13 cellular contexts compared by ENCODE assay signal in the genomic region with DNA sequence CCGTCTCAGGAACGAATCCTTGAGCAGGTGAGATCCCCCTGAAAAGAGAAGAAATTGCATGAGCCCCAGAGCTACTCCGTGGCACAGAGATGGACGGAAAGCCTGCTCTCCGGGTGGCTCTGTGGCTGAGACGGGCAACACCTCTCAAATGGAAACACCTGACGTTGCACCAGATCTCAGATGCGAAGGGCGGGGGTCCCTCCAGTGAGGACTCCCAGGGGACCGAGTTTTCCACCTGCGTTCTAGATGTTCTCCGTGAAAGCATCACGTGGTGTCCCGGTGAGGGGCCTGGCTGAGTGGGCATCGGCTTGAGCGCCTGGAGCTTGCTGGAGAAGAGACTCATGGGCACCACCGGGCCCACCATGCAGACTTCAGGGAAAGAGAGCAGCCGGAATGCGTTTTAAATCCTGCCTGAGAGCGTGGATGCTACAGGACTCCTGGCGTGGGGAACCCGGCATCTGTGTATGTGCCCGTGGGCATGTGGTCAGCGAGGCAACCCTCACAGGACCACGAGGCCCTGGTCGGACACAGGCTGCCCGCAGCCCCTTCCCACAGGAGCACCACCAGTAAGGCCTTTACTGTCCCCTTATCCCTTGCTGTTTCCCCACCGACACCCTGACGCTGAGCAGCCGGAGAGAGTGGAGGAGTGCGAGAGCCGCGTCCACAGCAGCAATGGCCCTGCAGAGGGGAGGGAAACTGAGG.
DNase-seq lines count a peak whose midpoint lies in the region; ATAC-seq and TF ChIP-seq lines count a peak whose summit lies in the region.
"Had no signal": no experiment of that assay in that cellular context is flagged by ENCODE, and none has a peak within 500 bp of the region (broad histone marks: within the 10 kb centered on the region; RNA-seq: fewer than 3 reads in every experiment).

No MANE protein-coding gene starts in this region.

- TF ChIP-seq CTCF in natural killer cell (IDR thresholded peaks at IDR 0.05), result no peak
- TF ChIP-seq CTCF in sigmoid colon (IDR thresholded peaks at IDR 0.05), result no peak

- H3K9me3 ChIP-seq in sigmoid colon, result no peaks in the 10 kb centered on the region

- WGBS in sigmoid colon, 2 donors, result 90 to 92% methylated on average over 33 of the region's 33 CpGs

- H3K4me3 ChIP-seq in sigmoid colon, result no peak overlapping the region
- H3K4me3 ChIP-seq: BLaER1 treated with 17β-estradiol and CSF1 and Interleukin-3, amounts not matched to agents 10 nM and 100 nM had no signal

- no peaks in the 10 kb centered on the region for H3K4me1 ChIP-seq in sigmoid colon

- H3K36me3 ChIP-seq in sigmoid colon, result no peaks in the 10 kb centered on the region
- H3K36me3 ChIP-seq: BLaER1 treated with 17β-estradiol and CSF1 and Interleukin-3, amounts not matched to agents 10 nM and 100 nM had no signal

- H3K27ac Mint-ChIP-seq in natural killer cell treated with Interleukin-12 subunit alpha and Interleukin-12 subunit beta and Interleukin-15 and Interleukin-18, amount 100 ng/mL, for 72 hours, result no peak overlapping the region
- H3K27ac Mint-ChIP-seq in natural killer cell, result no peak overlapping the region
- H3K27ac Mint-ChIP-seq: CD4-positive, CD25-positive, alpha-beta regulatory T cell; HFFc6 had no signal

- no peaks in the 10 kb centered on the region for H3K4me1 Mint-ChIP-seq in natural killer cell treated with Interleukin-12 subunit alpha and Interleukin-12 subunit beta and Interleukin-15 and Interleukin-18, amount 100 ng/mL, for 72 hours (ENCODE audit: low read depth in 2 of 2)
- no peaks in the 10 kb centered on the region for H3K4me1 Mint-ChIP-seq in natural killer cell
- H3K4me1 Mint-ChIP-seq: CD4-positive, CD25-positive, alpha-beta regulatory T cell had no signal

- no peaks in the 10 kb centered on the region for H3K36me3 Mint-ChIP-seq in natural killer cell treated with Interleukin-12 subunit alpha and Interleukin-12 subunit beta and Interleukin-15 and Interleukin-18, amount 100 ng/mL, for 72 hours
- no peaks in the 10 kb centered on the region for H3K36me3 Mint-ChIP-seq in natural killer cell
- H3K36me3 Mint-ChIP-seq: CD4-positive, CD25-positive, alpha-beta regulatory T cell had no signal

- H3K27me3 Mint-ChIP-seq in natural killer cell treated with Interleukin-12 subunit alpha and Interleukin-12 subunit beta and Interleukin-15 and Interleukin-18, amount 100 ng/mL, for 72 hours, result no peaks in the 10 kb centered on the region
- no peaks in the 10 kb centered on the region for H3K27me3 Mint-ChIP-seq in natural killer cell (ENCODE audit: low read depth in 2 of 2)
- H3K27me3 Mint-ChIP-seq: CD4-positive, CD25-positive, alpha-beta regulatory T cell had no signal

- no peaks in the 10 kb centered on the region for H3K27me3 ChIP-seq in sigmoid colon
- H3K27me3 ChIP-seq: BLaER1 treated with 17β-estradiol and CSF1 and Interleukin-3, amounts not matched to agents 10 nM and 100 nM had no signal

- H3K9me3 Mint-ChIP-seq in natural killer cell treated with Interleukin-12 subunit alpha and Interleukin-12 subunit beta and Interleukin-15 and Interleukin-18, amount 100 ng/mL, for 72 hours, result no peaks in the 10 kb centered on the region
- no peaks in the 10 kb centered on the region for H3K9me3 Mint-ChIP-seq in natural killer cell

- intact Hi-C loops in natural killer cell (cut with micrococcal nuclease), result no loop called here
- intact Hi-C loops in sigmoid colon (cut with DNase I), result no loop called here

- H3K4me3 Mint-ChIP-seq in natural killer cell treated with Interleukin-12 subunit alpha and Interleukin-12 subunit beta and Interleukin-15 and Interleukin-18, amount 100 ng/mL, for 72 hours, result no peak overlapping the region
- no peak overlapping the region for H3K4me3 Mint-ChIP-seq in natural killer cell
- H3K4me3 Mint-ChIP-seq: CD4-positive, CD25-positive, alpha-beta regulatory T cell; HFFc6 had no signal

- no peak for TF ChIP-seq POLR2A in sigmoid colon (IDR thresholded peaks at IDR 0.05)

- ATAC-seq in natural killer cell treated with Interleukin-12 subunit alpha and Interleukin-12 subunit beta and Interleukin-15 and Interleukin-18, amount 100 ng/mL, for 72 hours, result peak in 1 of 2 donors; percentile 29
- ATAC-seq in natural killer cell (no peak), SK-N-SH treated with all-trans-retinoic acid at 6 μM for 48 hours (no peak)

- TF ChIP-seq EP300 in sigmoid colon (IDR thresholded peaks at IDR 0.05), result no peak

- DNase-seq in natural killer cell treated with Interleukin-12 subunit alpha and Interleukin-12 subunit beta and Interleukin-15 and Interleukin-18, amount 100 ng/mL, for 72 hours (ENCODE audit: low spot score), result peak; percentile 49
- no peak for DNase-seq in natural killer cell
- DNase-seq in islet precursor cell, result peak; percentile 30
- peak; percentile 58 for DNase-seq in sigmoid colon
- DNase-seq in activated CD8-positive, alpha-beta memory T cell treated with anti-CD3 and anti-CD28 coated beads, Interleukin-2, amount 50 U/mL, for 4 hours, result no peak
- no peak for DNase-seq in RKO (ENCODE audit: low spot score)
- DNase-seq: ACHN; CD4-positive, CD25-positive, alpha-beta regulatory T cell; DMS 273 treated with DMSO at 0.1 percent for 48 hours; HCEC 1CT; HFFc6 had no signal

- H3K27ac ChIP-seq in sigmoid colon, result no peak overlapping the region
- H3K27ac ChIP-seq: BLaER1 treated with 17β-estradiol and CSF1 and Interleukin-3, amounts not matched to agents 10 nM and 100 nM had no signal

TF ChIP-seq in SK-N-SH treated with all-trans-retinoic acid at 6 μM for 48 hours, 23 proteins besides CTCF, POLR2A, EP300 and RAD21:
- TF ChIP-seq, protein P1, sequence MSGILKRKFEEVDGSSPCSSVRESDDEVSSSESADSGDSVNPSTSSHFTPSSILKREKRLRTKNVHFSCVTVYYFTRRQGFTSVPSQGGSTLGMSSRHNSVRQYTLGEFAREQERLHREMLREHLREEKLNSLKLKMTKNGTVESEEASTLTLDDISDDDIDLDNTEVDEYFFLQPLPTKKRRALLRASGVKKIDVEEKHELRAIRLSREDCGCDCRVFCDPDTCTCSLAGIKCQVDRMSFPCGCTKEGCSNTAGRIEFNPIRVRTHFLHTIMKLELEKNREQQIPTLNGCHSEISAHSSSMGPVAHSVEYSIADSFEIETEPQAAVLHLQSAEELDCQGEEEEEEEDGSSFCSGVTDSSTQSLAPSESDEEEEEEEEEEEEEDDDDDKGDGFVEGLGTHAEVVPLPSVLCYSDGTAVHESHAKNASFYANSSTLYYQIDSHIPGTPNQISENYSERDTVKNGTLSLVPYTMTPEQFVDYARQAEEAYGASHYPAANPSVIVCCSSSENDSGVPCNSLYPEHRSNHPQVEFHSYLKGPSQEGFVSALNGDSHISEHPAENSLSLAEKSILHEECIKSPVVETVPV (CRISPR knock-in tag; IDR thresholded peaks at IDR 0.05), result no peak
- TF ChIP-seq ARNTL (CRISPR knock-in tag; IDR thresholded peaks at IDR 0.05; ENCODE audit: borderline replicate concordance, low read depth), result no peak
- TF ChIP-seq, protein P2, sequence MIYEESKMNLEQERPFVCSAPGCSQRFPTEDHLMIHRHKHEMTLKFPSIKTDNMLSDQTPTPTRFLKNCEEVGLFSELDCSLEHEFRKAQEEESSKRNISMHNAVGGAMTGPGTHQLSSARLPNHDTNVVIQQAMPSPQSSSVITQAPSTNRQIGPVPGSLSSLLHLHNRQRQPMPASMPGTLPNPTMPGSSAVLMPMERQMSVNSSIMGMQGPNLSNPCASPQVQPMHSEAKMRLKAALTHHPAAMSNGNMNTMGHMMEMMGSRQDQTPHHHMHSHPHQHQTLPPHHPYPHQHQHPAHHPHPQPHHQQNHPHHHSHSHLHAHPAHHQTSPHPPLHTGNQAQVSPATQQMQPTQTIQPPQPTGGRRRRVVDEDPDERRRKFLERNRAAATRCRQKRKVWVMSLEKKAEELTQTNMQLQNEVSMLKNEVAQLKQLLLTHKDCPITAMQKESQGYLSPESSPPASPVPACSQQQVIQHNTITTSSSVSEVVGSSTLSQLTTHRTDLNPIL (CRISPR knock-in tag; IDR thresholded peaks at IDR 0.05; ENCODE audit: low read depth), result no peak
- TF ChIP-seq, protein P3, sequence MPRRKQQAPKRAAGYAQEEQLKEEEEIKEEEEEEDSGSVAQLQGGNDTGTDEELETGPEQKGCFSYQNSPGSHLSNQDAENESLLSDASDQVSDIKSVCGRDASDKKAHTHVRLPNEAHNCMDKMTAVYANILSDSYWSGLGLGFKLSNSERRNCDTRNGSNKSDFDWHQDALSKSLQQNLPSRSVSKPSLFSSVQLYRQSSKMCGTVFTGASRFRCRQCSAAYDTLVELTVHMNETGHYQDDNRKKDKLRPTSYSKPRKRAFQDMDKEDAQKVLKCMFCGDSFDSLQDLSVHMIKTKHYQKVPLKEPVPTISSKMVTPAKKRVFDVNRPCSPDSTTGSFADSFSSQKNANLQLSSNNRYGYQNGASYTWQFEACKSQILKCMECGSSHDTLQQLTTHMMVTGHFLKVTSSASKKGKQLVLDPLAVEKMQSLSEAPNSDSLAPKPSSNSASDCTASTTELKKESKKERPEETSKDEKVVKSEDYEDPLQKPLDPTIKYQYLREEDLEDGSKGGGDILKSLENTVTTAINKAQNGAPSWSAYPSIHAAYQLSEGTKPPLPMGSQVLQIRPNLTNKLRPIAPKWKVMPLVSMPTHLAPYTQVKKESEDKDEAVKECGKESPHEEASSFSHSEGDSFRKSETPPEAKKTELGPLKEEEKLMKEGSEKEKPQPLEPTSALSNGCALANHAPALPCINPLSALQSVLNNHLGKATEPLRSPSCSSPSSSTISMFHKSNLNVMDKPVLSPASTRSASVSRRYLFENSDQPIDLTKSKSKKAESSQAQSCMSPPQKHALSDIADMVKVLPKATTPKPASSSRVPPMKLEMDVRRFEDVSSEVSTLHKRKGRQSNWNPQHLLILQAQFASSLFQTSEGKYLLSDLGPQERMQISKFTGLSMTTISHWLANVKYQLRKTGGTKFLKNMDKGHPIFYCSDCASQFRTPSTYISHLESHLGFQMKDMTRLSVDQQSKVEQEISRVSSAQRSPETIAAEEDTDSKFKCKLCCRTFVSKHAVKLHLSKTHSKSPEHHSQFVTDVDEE (CRISPR knock-in tag; IDR thresholded peaks at IDR 0.05), result no peak
- no peak for TF ChIP-seq TCF4 (CRISPR knock-in tag; IDR thresholded peaks at IDR 0.05; ENCODE audit: borderline replicate concordance)
- TF ChIP-seq SNAI2 (CRISPR knock-in tag; IDR thresholded peaks at IDR 0.05), result no peak
- no peak for TF ChIP-seq ZNF565 (CRISPR knock-in tag; conservative IDR thresholded peaks at IDR 0.05; ENCODE audit: low read depth)
- TF ChIP-seq CSDC2 (CRISPR knock-in tag; IDR thresholded peaks at IDR 0.05), result no peak
- no peak for TF ChIP-seq BACH2 (CRISPR knock-in tag; IDR thresholded peaks at IDR 0.05; ENCODE audit: borderline replicate concordance)
- no peak for TF ChIP-seq RARB (CRISPR knock-in tag; IDR thresholded peaks at IDR 0.05)
- no peak for TF ChIP-seq ISL1 (CRISPR knock-in tag; IDR thresholded peaks at IDR 0.05)
- TF ChIP-seq ZC3H10 (CRISPR knock-in tag; IDR thresholded peaks at IDR 0.05), result no peak
- TF ChIP-seq GLIS3 (CRISPR knock-in tag; IDR thresholded peaks at IDR 0.05), result no peak
- no peak for TF ChIP-seq PPARA (CRISPR knock-in tag; IDR thresholded peaks at IDR 0.05; ENCODE audit: borderline replicate concordance)

Comparison
In these comparisons a context has a peak if more than half of its experiments do, and no peak if none do; other contexts are left out.
1. DNase-seq: peak in natural killer cell treated with Interleukin-12 subunit alpha and Interleukin-12 subunit beta and Interleukin-15 and Interleukin-18, amount 100 ng/mL, for 72 hours (single experiment), islet precursor cell (single experiment) and sigmoid colon (single experiment); none in natural killer cell (single experiment), activated CD8-positive, alpha-beta memory T cell treated with anti-CD3 and anti-CD28 coated beads, Interleukin-2, amount 50 U/mL, for 4 hours (single experiment) and RKO (single experiment).